In the genomic region with DNA sequence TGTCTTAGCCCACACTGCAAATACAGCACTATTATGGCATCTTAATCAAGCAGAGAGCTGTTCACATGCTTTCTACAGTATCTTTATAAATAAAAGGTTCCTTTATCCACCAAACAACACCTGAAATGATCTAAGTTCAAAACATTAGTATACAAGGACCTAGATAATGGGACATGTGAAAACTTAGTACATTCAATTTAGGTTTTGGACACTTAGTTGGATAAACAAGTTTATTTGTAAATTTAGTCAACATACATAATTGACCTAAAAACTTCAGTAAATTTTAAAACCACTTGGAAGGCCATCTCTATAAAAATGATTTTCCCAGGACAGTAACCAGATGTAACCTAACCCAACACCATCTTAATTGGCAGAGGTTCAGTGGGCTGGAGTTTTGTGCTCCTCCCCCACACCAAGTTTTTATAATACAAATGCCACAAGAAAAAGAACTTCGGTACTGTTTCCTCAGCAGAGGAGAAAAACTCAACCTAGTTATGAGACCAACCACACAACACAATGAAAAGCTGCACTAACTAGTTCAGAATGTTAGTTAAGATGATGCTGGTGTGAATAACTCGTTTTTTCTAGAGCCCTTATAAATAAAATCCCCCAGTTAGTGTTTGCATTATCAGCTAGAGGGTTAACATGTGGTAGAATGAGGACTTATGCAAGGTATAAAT, we compare ENCODE assay signal across 1 cellular context.
TF ChIP-seq lines count a peak whose summit lies in the region.

No MANE protein-coding gene starts in this region.

TF ChIP-seq in endothelial cell of umbilical vein, 7 proteins besides CTCF, POLR2A, EP300 and RAD21:
- TF ChIP-seq MYC (IDR thresholded peaks at IDR 0.05; ENCODE audit: low read depth, low read length) (no peak), POLR2AphosphoS5 (IDR thresholded peaks at IDR 0.05; ENCODE audit: insufficient read depth, low read depth, low read length) (no peak), EZH2 (IDR thresholded peaks at IDR 0.05; ENCODE audit: borderline replicate concordance, low read depth, low read length, severe bottlenecking) (no peak), FOS (IDR thresholded peaks at IDR 0.05; ENCODE audit: borderline replicate concordance, insufficient read depth, low read length) (no peak), JUN (IDR thresholded peaks at IDR 0.05; ENCODE audit: borderline replicate concordance, insufficient read depth, insufficient read length, low read depth) (no peak), GATA2 (IDR thresholded peaks at IDR 0.05; ENCODE audit: insufficient read depth, insufficient read length, low read depth, low read length) (no peak)
- TF ChIP-seq, protein P1, sequence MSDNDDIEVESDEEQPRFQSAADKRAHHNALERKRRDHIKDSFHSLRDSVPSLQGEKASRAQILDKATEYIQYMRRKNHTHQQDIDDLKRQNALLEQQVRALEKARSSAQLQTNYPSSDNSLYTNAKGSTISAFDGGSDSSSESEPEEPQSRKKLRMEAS (IDR thresholded peaks at IDR 0.05; ENCODE audit: insufficient read depth, insufficient read length): no peak
